1 cellular context compared by ENCODE assay signal in genomic region chr14:24271834-24272263, GRCh38.
TF ChIP-seq lines count a peak whose summit lies in the region.

No MANE protein-coding gene starts in this region.

TF ChIP-seq in endothelial cell of umbilical vein, 7 proteins besides CTCF, POLR2A, EP300 and RAD21:
- no peak for TF ChIP-seq MYC (IDR thresholded peaks at IDR 0.05; ENCODE audit: low read depth, low read length)
- TF ChIP-seq FOS (IDR thresholded peaks at IDR 0.05; ENCODE audit: borderline replicate concordance, insufficient read depth, low read length), result no peak
- no peak for TF ChIP-seq JUN (IDR thresholded peaks at IDR 0.05; ENCODE audit: borderline replicate concordance, insufficient read depth, insufficient read length, low read depth)
- TF ChIP-seq POLR2AphosphoS5 (IDR thresholded peaks at IDR 0.05; ENCODE audit: insufficient read depth, low read depth, low read length), result no peak
- no peak for TF ChIP-seq GATA2 (IDR thresholded peaks at IDR 0.05; ENCODE audit: insufficient read depth, insufficient read length, low read depth, low read length)
- TF ChIP-seq EZH2 (IDR thresholded peaks at IDR 0.05; ENCODE audit: borderline replicate concordance, low read depth, low read length, severe bottlenecking), result no peak
- TF ChIP-seq MAX (IDR thresholded peaks at IDR 0.05; ENCODE audit: insufficient read depth, insufficient read length), result no peak
